Comparison of ENCODE assay signal across 8 cellular contexts in the genomic region with DNA sequence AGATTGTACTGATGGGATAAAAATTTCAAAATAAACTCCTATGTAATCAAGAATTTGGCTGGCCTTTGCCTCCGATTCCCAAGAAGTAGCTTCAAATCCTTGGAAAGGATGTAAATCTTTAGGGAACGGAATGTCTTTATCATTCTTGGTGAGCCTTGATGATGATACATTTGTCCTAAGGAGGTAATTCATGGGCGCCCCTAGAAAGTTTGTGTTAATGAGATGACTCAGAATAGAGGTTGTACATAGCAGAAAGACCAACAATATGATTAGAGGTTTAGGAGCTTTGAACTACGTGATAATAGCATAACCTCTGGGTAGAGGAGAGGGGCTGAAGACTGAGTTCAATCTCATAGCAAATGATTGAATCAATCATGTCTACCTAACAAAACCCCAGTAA.
"Had no signal": no experiment of that assay in that cellular context is flagged by ENCODE, and none has a peak within 500 bp of the region (broad histone marks: within the 10 kb centered on the region; RNA-seq: fewer than 3 reads in every experiment).

No MANE protein-coding gene starts in this region.

- H3K36me3 ChIP-seq: HAP-1 had no signal

- H3K9me3 ChIP-seq: HAP-1 had no signal

- H3K4me1 ChIP-seq: HAP-1 had no signal

- H3K4me3 ChIP-seq: GM23248, HAP-1, K562 had no signal

- DNase-seq: GM23248, GOT3, H7, HFFc6, IMR-90, KG1 had no signal

- H3K27ac ChIP-seq: GM23248 had no signal
